In genomic region chr1:86502125-86502646, GRCh38 we compare ENCODE assay signal across 8 cellular contexts. TPM values are rescaled to one million over a fixed set of nuclear protein-coding genes. Genes with fewer than 3 reads are reported as not detected.
A peak's percentile ranks its signal among the peaks of the same experiment; 100 is the strongest.
DNase-seq lines count a peak whose midpoint lies in the region; ATAC-seq and TF ChIP-seq lines count a peak whose summit lies in the region.
"Not testable (repeated sequence)": the region's sequence is repeated elsewhere in the genome, so short reads cannot be mapped to it uniquely, and the experiment has no call there.

No MANE protein-coding gene starts in this region.

- H3K4me1 Mint-ChIP-seq in CD8-positive, alpha-beta T cell (ENCODE audit: low read depth); activated CD8-positive, alpha-beta T cell treated with anti-CD3 and anti-CD28 coated beads for 36 hours (ENCODE audit: low read depth): not testable (repeated sequence)

- not testable (repeated sequence) for H3K27ac ChIP-seq in CD8-positive, alpha-beta T cell (ENCODE audit: low read depth, low read length); duodenal mucosa (ENCODE audit: low read depth, low read length)
- H3K27ac ChIP-seq in spleen: peak overlapping the region in 6 of 8 donors; percentile 4 to 71 (median 69)

- H3K27me3 ChIP-seq in CD8-positive, alpha-beta T cell (ENCODE audit: insufficient read depth, low read length); duodenal mucosa (ENCODE audit: control insufficient read depth in 1 of 2, insufficient read depth in 2 of 2, low read length in 2 of 2); spleen (replicated peaks in 1 of 7): not testable (repeated sequence)

- H3K4me3 Mint-ChIP-seq in CD8-positive, alpha-beta T cell: peak overlapping the region; percentile 88
- H3K4me3 Mint-ChIP-seq in activated CD8-positive, alpha-beta T cell treated with anti-CD3 and anti-CD28 coated beads for 36 hours: peak overlapping the region; percentile 80

- peak in 6 of 7 experiments; percentile 6 to 61 (median 32) for DNase-seq in CD8-positive, alpha-beta T cell
- DNase-seq in NCI-H526 (lab: John Stamatoyannopoulos, UW): peak; percentile 10 to 54
- DNase-seq in activated CD8-positive, alpha-beta T cell treated with anti-CD3 and anti-CD28 coated beads for 36 hours: peak; percentile 64
- DNase-seq in kidney tubule cell (ENCODE audit: low spot score): peak; percentile 65
- DNase-seq in spleen: peak; percentile 78

- peak; percentile 83 for ATAC-seq in CD8-positive, alpha-beta T cell
- ATAC-seq in GM19328 (IDR thresholded peaks at IDR 0.05; ENCODE audit: unreplicated experiment) (peak; percentile 48), HG03135 (IDR thresholded peaks at IDR 0.05; ENCODE audit: unreplicated experiment) (peak; percentile 69)
- ATAC-seq in activated CD8-positive, alpha-beta T cell treated with anti-CD3 and anti-CD28 coated beads for 36 hours: peak; percentile 89

- CTCF ChIA-PET in CD8-positive, alpha-beta T cell (lab: Charles Lee): interaction anchor here (0.7 to 7.7 kb wide), 22 partner anchors 9 to 242 kb away, joined by 3 to 85 read pairs (median 4); partner anchors contain the start of genes CLCA2, ODF2L and SH3GLB1
- CTCF ChIA-PET in activated CD8-positive, alpha-beta T cell treated with anti-CD3 and anti-CD28 coated beads for 36 hours (lab: Charles Lee): interaction anchor here (0.6 to 7.8 kb wide), 28 partner anchors 8 to 252 kb away, joined by 3 to 88 read pairs (median 4); partner anchors contain the start of genes CLCA2, ODF2L and SH3GLB1

- not testable (repeated sequence) for H3K36me3 ChIP-seq in CD8-positive, alpha-beta T cell (ENCODE audit: insufficient read depth, low read length); duodenal mucosa (ENCODE audit: control insufficient read depth in 1 of 2, insufficient read depth in 2 of 2, low read length in 2 of 2); spleen

- intact Hi-C loops in CD8-positive, alpha-beta T cell (cut with DNase I, micrococcal nuclease): loop anchor here (1.0 to 10.0 kb wide), 10 partner anchors 27 to 823 kb away; partner anchors contain the start of genes ODF2L (in 2 of the 2), HS2ST1 (in 1 of the 2), LMO4 (in 1 of the 2) and SELENOF (in 1 of the 2)
- intact Hi-C loops in activated CD8-positive, alpha-beta T cell treated with anti-CD3 and anti-CD28 coated beads for 36 hours (cut with micrococcal nuclease): loop anchor here (1.0 to 10.0 kb wide), 3 partner anchors 122 to 240 kb away; partner anchors contain the start of gene SH3GLB1
- intact Hi-C loops in spleen (cut with DNase I; ENCODE audit: low total_unique reads): loop anchor here (10.0 kb wide), 2 partner anchors 127 to 183 kb away; no protein-coding TSS in a partner anchor

- not testable (repeated sequence) for H3K9me3 Mint-ChIP-seq in CD8-positive, alpha-beta T cell; activated CD8-positive, alpha-beta T cell treated with anti-CD3 and anti-CD28 coated beads for 36 hours

- not testable (repeated sequence) for H3K27ac Mint-ChIP-seq in CD8-positive, alpha-beta T cell; activated CD8-positive, alpha-beta T cell treated with anti-CD3 and anti-CD28 coated beads for 36 hours

- H3K4me3 ChIP-seq in CD8-positive, alpha-beta T cell (ENCODE audit: low read depth, low read length): peak overlapping the region; percentile 61
- H3K4me3 ChIP-seq in duodenal mucosa (ENCODE audit: low read depth in 1 of 2, low read length in 2 of 2) (peak overlapping the region; percentile 33 to 53), spleen (peak overlapping the region in 5 of 8 donors; percentile 22 to 66 (median 38))

- 21 to 54% (median 31%) methylated on average over 16 of the region's 16 CpGs for WGBS in spleen, 5 donors

- H3K27me3 Mint-ChIP-seq in CD8-positive, alpha-beta T cell (ENCODE audit: low read depth): peaks cover 11% of the 10 kb centered on the region
- not testable (repeated sequence) for H3K27me3 Mint-ChIP-seq in activated CD8-positive, alpha-beta T cell treated with anti-CD3 and anti-CD28 coated beads for 36 hours

- not testable (repeated sequence) for H3K4me1 ChIP-seq in CD8-positive, alpha-beta T cell (ENCODE audit: insufficient read depth, low read length); duodenal mucosa (ENCODE audit: control insufficient read depth in 1 of 2, insufficient read depth in 2 of 2, low read length in 2 of 2)
- peaks cover 0 to 32% (median 12%) of the 10 kb centered on the region in 6 donors for H3K4me1 ChIP-seq in spleen

- H3K9ac ChIP-seq in duodenal mucosa (ENCODE audit: low read depth in 1 of 2, low read length in 2 of 2): not testable (repeated sequence)

- H3K9me3 ChIP-seq in CD8-positive, alpha-beta T cell (ENCODE audit: low read length); duodenal mucosa (ENCODE audit: control insufficient read depth in 1 of 2, low read length in 2 of 2); spleen: not testable (repeated sequence)

- peak; percentile 53 for TF ChIP-seq CTCF in CD8-positive, alpha-beta T cell (IDR thresholded peaks at IDR 0.05)
- peak; percentile 61 for TF ChIP-seq CTCF in activated CD8-positive, alpha-beta T cell treated with anti-CD3 and anti-CD28 coated beads for 36 hours (IDR thresholded peaks at IDR 0.05)
- peak in 9 of 11 experiments; percentile 42 to 60 (median 56) for TF ChIP-seq CTCF in spleen (IDR thresholded peaks at IDR 0.05 in 8 of 11, conservative IDR thresholded peaks at IDR 0.05 in 3 of 11)

- not testable (repeated sequence) for TF ChIP-seq POLR2A in spleen (IDR thresholded peaks at IDR 0.05)

- H3K36me3 Mint-ChIP-seq in CD8-positive, alpha-beta T cell; activated CD8-positive, alpha-beta T cell treated with anti-CD3 and anti-CD28 coated beads for 36 hours (ENCODE audit: low read depth): not testable (repeated sequence)

- POLR2A ChIA-PET in CD8-positive, alpha-beta T cell (lab: Charles Lee); activated CD8-positive, alpha-beta T cell treated with anti-CD3 and anti-CD28 coated beads for 36 hours (lab: Charles Lee): not testable (repeated sequence)

RNA-seq across cellular contexts. Expression of gene CLCA1, which starts 33.5 kb away (rescaled TPM):
- total RNA-seq in CD8-positive, alpha-beta T cell: not detected
- not detected for total RNA-seq in activated CD8-positive, alpha-beta T cell treated with anti-CD3 and anti-CD28 coated beads for 36 hours
- total RNA-seq in spleen: not detected
- under 1 TPM in 1 of 3 donors, not detected in 2; 0.13 TPM for polyA plus RNA-seq in spleen

RNA-seq across cellular contexts. Expression of gene CLCA4, which starts 44.7 kb away (rescaled TPM):
- not detected for total RNA-seq in CD8-positive, alpha-beta T cell
- total RNA-seq in activated CD8-positive, alpha-beta T cell treated with anti-CD3 and anti-CD28 coated beads for 36 hours: not detected
- under 1 TPM in 1 of 7 donors, not detected in 6; 0.10 TPM for total RNA-seq in spleen
- polyA plus RNA-seq in spleen: under 1 TPM; 0.03 to 0.22 (median 0.09) TPM
